Comparison of ENCODE assay signal across 17 cellular contexts in the genomic region with DNA sequence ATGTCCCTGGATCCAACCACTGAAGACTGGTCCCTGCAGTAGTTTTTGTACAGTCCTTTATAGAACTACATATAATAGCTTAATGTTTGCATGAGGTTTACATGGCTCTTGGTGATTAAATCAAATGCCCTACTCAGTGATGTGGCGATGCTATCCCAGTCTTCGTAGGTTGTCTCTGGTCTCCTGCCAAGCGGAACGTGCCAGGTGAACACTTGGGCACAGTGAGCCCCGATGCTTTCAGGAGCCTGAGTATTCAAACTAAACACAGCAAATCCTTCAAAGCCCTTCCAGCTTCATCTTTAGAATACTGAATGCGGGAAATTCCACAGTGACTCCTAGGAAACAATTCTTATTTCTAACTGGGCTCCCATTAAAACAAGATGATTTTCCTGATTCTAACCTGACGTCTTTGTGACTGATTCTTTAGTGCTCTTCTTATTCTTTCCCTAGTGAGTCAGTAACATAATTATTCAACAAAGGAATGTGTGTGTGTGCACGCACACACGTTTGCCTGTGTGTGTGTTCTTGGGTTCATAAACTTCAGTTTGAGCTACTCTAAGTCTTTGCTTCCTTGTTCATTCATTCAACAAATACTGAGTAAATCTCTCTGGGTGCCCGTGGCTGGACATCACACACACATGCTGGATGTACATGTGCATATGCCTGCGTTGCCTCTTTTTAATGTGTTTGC.
A peak's percentile ranks its signal among the peaks of the same experiment; 100 is the strongest.
DNase-seq lines count a peak whose midpoint lies in the region; ATAC-seq, FAIRE-seq and TF ChIP-seq lines count a peak whose summit lies in the region.
"Had no signal": no experiment of that assay in that cellular context is flagged by ENCODE, and none has a peak within 500 bp of the region (broad histone marks: within the 10 kb centered on the region; RNA-seq: fewer than 3 reads in every experiment).

No MANE protein-coding gene starts in this region.

- H3K27me3 ChIP-seq in GM23248 (replicated peaks; ENCODE audit: insufficient read depth) (no peaks in the 10 kb centered on the region), prostate gland (replicated peaks; ENCODE audit: insufficient read depth) (no peaks in the 10 kb centered on the region), gastrocnemius medialis (no peaks in the 10 kb centered on the region)
- H3K27me3 ChIP-seq: heart right ventricle, right atrium auricular region had no signal

- POLR2A ChIA-PET in WTC11 (lab: Charles Lee) = no interaction called here

- no peak for ATAC-seq in WTC11
- ATAC-seq in gastrocnemius medialis = no peak
- ATAC-seq: heart right ventricle had no signal

- intact Hi-C loops in prostate gland (cut with DNase I) = no loop called here
- intact Hi-C loops in gastrocnemius medialis (cut with DNase I; ENCODE audit: low total_unique reads) = no loop called here

- H3K9me3 ChIP-seq in GM23248 (ENCODE audit: low read depth) (no peaks in the 10 kb centered on the region), prostate gland (no peaks in the 10 kb centered on the region), gastrocnemius medialis (no peaks in the 10 kb centered on the region)
- H3K9me3 ChIP-seq: heart right ventricle, right atrium auricular region had no signal

- peaks cover 6% of the 10 kb centered on the region; the same call in 1 of the 2 replicates for H3K4me1 ChIP-seq in GM23248 (ENCODE audit: insufficient read depth)
- no peaks in the 10 kb centered on the region for H3K4me1 ChIP-seq in prostate gland (replicated peaks)
- H3K4me1 ChIP-seq in gastrocnemius medialis = no peaks in the 10 kb centered on the region
- H3K4me1 ChIP-seq: right atrium auricular region had no signal

- peak overlapping the region; percentile 33 for H3K27ac Mint-ChIP-seq in WTC11

- in situ Hi-C loops in GM23248 (cut with MboI) = no loop called here
- in situ Hi-C loops in gastrocnemius medialis (cut with MboI; ENCODE audit: low sequenced_read_pairs in 4 of 4) = no loop called here

- no peak overlapping the region for H3K4me3 Mint-ChIP-seq in WTC11
- H3K4me3 Mint-ChIP-seq: CD4-positive, alpha-beta memory T cell had no signal

- H3K9me2 ChIP-seq in GM23248 (ENCODE audit: insufficient read depth) = no peaks in the 10 kb centered on the region

- TF ChIP-seq POLR2A in prostate gland (IDR thresholded peaks at IDR 0.05) (no peak), gastrocnemius medialis (IDR thresholded peaks at IDR 0.05) (no peak)

- CTCF ChIA-PET in WTC11 (lab: Charles Lee) = interaction anchor here (1.0 to 1.9 kb wide), 5 partner anchors 10 to 264 kb away, joined by 3 to 8 read pairs (median 5); no protein-coding TSS in a partner anchor

- no peak overlapping the region for H2AFZ ChIP-seq in GM23248
- H2AFZ ChIP-seq: PC-9 had no signal

- H3K27me3 Mint-ChIP-seq in WTC11 (ENCODE audit: low read depth) = no peaks in the 10 kb centered on the region
- H3K27me3 Mint-ChIP-seq: CD4-positive, alpha-beta memory T cell had no signal

- no peaks in the 10 kb centered on the region for H3K36me3 Mint-ChIP-seq in WTC11

- 84 to 85% methylated on average over 11 of the region's 11 CpGs for WGBS in GM23248 (ENCODE audit: low coverage in 1 of 2, low lambda C conversion rate in 2 of 2, missing lambda C conversion rate in 2 of 2), 2 experiments
- WGBS in prostate gland = 45% methylated on average over 11 of the region's 11 CpGs

- H3K4me3 ChIP-seq in GM23248 (no peak overlapping the region), prostate gland (no peak overlapping the region), gastrocnemius medialis (no peak overlapping the region)
- H3K4me3 ChIP-seq: heart right ventricle, PC-9, right atrium auricular region had no signal

- H3K27ac ChIP-seq in GM23248 (no peak overlapping the region), prostate gland (no peak overlapping the region), gastrocnemius medialis (no peak overlapping the region)
- H3K27ac ChIP-seq: heart right ventricle, PC-9, right atrium auricular region, WERI-Rb-1 had no signal

- no peak overlapping the region for H3K9ac ChIP-seq in GM23248

- peaks cover 12% of the 10 kb centered on the region; the same call in 1 of the 2 replicates for H3K79me2 ChIP-seq in GM23248 (ENCODE audit: insufficient read depth)

- TF ChIP-seq CTCF in WTC11 (IDR thresholded peaks at IDR 0.05) = no peak
- no peak for TF ChIP-seq CTCF in prostate gland (IDR thresholded peaks at IDR 0.05)
- TF ChIP-seq CTCF in gastrocnemius medialis (IDR thresholded peaks at IDR 0.05 in 4 of 5, conservative IDR thresholded peaks at IDR 0.05 in 1 of 5) = no peak

- no peak overlapping the region for H3K4me2 ChIP-seq in GM23248 (ENCODE audit: unreplicated experiment)
- H3K4me2 ChIP-seq: PC-9 had no signal

- no peak for FAIRE-seq in RCC 7860 (lab: Jason Lieb, UNC)
- FAIRE-seq: H1 had no signal

- DNase-seq in GM23248 = peak; percentile 36
- DNase-seq in WTC11 (ENCODE audit: low spot score) = no peak
- peak; percentile 27 for DNase-seq in fibroblast of peridontal ligament (ENCODE audit: extremely low read depth)
- DNase-seq in prostate gland (ENCODE audit: low spot score) = peak; percentile 39
- DNase-seq in gastrocnemius medialis = no peak
- DNase-seq in stimulated activated CD4-positive, alpha-beta T cell treated with anti-CD3 and anti-CD28 coated beads, Interleukin-4, amount 100 ng/mL, for 1 hour = no peak
- no peak for DNase-seq in NOMO-1 treated with DMSO at 0.1 percent for 48 hours (lab: John Stamatoyannopoulos, UW; ENCODE audit: unreplicated experiment)
- DNase-seq in RCC 7860 (ENCODE audit: low spot score) = no peak
- DNase-seq: activated effector memory CD4-positive, alpha-beta T cell treated with anti-CD3 and anti-CD28 coated beads, Interleukin-2, amount 50 U/mL, for 16 hours; CD4-positive, alpha-beta memory T cell; heart right ventricle; NCI-H1436 treated with DMSO at 0.1 percent for 48 hours; NCI-H524; PC-9; WERI-Rb-1 had no signal

- H3F3A ChIP-seq in GM23248 (ENCODE audit: insufficient read depth) = no peaks in the 10 kb centered on the region

- H3K36me3 ChIP-seq in GM23248 (ENCODE audit: low read depth) (peaks cover 33% of the 10 kb centered on the region), prostate gland (no peaks in the 10 kb centered on the region), gastrocnemius medialis (peaks cover 0 to 10% of the 10 kb centered on the region in 2 donors)

- peaks cover 50% of the 10 kb centered on the region for H3K4me1 Mint-ChIP-seq in WTC11

- H3K9me3 Mint-ChIP-seq in WTC11 = no peaks in the 10 kb centered on the region
- H3K9me3 Mint-ChIP-seq: CD4-positive, alpha-beta memory T cell had no signal

- peaks cover 4% of the 10 kb centered on the region; the same call in 1 of the 2 replicates for H4K20me1 ChIP-seq in GM23248 (ENCODE audit: insufficient read depth)

TF ChIP-seq in WTC11, 78 proteins besides CTCF, POLR2A, EP300 and RAD21:
- TF ChIP-seq AFF4 (CRISPR knock-in tag; IDR thresholded peaks at IDR 0.05; ENCODE audit: borderline replicate concordance) (no peak), CREM (CRISPR knock-in tag; IDR thresholded peaks at IDR 0.05) (no peak), SOX15 (CRISPR knock-in tag; IDR thresholded peaks at IDR 0.05) (no peak), MYBL2 (CRISPR knock-in tag; IDR thresholded peaks at IDR 0.05) (no peak)
- TF ChIP-seq, protein P1, sequence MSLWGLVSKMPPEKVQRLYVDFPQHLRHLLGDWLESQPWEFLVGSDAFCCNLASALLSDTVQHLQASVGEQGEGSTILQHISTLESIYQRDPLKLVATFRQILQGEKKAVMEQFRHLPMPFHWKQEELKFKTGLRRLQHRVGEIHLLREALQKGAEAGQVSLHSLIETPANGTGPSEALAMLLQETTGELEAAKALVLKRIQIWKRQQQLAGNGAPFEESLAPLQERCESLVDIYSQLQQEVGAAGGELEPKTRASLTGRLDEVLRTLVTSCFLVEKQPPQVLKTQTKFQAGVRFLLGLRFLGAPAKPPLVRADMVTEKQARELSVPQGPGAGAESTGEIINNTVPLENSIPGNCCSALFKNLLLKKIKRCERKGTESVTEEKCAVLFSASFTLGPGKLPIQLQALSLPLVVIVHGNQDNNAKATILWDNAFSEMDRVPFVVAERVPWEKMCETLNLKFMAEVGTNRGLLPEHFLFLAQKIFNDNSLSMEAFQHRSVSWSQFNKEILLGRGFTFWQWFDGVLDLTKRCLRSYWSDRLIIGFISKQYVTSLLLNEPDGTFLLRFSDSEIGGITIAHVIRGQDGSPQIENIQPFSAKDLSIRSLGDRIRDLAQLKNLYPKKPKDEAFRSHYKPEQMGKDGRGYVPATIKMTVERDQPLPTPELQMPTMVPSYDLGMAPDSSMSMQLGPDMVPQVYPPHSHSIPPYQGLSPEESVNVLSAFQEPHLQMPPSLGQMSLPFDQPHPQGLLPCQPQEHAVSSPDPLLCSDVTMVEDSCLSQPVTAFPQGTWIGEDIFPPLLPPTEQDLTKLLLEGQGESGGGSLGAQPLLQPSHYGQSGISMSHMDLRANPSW (CRISPR knock-in tag; conservative IDR thresholded peaks at IDR 0.05; ENCODE audit: low read depth) = no peak
- TF ChIP-seq, protein P2, sequence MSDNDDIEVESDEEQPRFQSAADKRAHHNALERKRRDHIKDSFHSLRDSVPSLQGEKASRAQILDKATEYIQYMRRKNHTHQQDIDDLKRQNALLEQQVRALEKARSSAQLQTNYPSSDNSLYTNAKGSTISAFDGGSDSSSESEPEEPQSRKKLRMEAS (CRISPR knock-in tag; IDR thresholded peaks at IDR 0.05) = no peak

Comparison
In these comparisons a context has a peak if more than half of its experiments do, and no peak if none do; other contexts are left out.
1. DNase-seq: peak in GM23248 (single experiment), fibroblast of peridontal ligament (single experiment) and prostate gland (single experiment); none in WTC11 (single experiment), gastrocnemius medialis (0 of 2), stimulated activated CD4-positive, alpha-beta T cell treated with anti-CD3 and anti-CD28 coated beads, Interleukin-4, amount 100 ng/mL, for 1 hour (single experiment), NOMO-1 treated with DMSO at 0.1 percent for 48 hours (single experiment) and RCC 7860 (single experiment).